ENCODE assay signal across 8 cellular contexts in the genomic region with DNA sequence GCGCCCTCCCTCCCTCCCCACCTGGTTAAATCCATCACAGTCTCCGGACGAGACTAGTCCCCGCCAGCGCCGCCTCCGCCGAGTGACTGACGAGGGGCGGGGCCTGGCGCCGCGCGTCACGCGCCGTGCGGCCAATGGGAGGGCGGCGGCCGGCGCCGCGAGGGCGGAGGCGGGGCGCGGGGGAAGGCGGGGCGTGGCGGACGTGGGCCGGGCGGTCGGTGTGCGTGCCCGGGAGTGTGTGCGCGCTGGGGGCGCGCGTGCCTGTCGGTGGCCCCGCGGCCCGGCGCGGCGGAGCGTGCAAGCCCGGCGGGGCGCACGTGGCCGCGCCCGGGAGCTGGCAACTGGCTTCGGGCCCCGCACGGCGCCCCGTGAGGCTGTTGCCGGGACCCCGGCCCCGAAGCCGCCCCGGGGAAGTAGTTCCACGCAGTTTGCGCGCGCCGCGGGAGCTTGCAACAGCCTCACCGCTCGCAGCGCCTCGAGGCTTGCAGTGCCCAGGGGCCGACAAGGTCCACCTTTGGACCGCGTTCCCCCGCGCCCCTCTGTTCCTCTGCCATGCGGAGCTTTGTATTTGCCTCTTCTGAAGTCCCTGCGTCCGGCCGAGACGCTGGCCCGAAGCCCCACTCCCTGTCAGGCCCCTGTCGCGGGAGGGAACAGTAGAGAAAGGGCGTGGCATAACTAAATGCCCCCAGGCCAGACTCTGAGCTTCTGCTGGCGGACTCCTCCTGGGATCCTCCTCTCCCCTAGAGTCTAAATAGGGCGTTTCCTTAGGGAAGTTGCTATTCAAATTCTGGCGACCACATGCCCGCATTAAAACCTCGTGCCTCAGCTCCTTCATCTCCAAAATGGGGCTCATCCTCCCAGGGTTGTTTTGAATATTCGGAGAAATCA. TPM values are rescaled to one million over a fixed set of nuclear protein-coding genes. Genes with fewer than 3 reads are reported as not detected.
DNase-seq lines count a peak whose midpoint lies in the region; ATAC-seq, FAIRE-seq and TF ChIP-seq lines count a peak whose summit lies in the region.

No MANE protein-coding gene starts in this region.

- H3K9ac ChIP-seq in keratinocyte (ENCODE audit: control insufficient read depth, extremely low read depth, insufficient read depth, low read length) = peak overlapping the region; percentile 92

- no peak for FAIRE-seq in keratinocyte (lab: Jason Lieb, UNC)

- dilution Hi-C loops in keratinocyte (cut with MboI; ENCODE audit: extremely low pct_ligation_motif_present, low sequenced_read_pairs) = no loop called here

- TF ChIP-seq CTCF in keratinocyte (optimal IDR thresholded peaks at IDR 0.05 in 1 of 3, IDR thresholded peaks at IDR 0.05 in 1 of 3, conservative IDR thresholded peaks at IDR 0.05 in 1 of 3; ENCODE audit: extremely low read depth in 1 of 3, insufficient read depth in 2 of 3, low read length in 3 of 3) = no peak

- peaks cover 11% of the 10 kb centered on the region for H4K20me1 ChIP-seq in keratinocyte (ENCODE audit: control insufficient read depth, extremely low read depth, insufficient read depth, low read length)

- H3K4me1 ChIP-seq in ACC112 (ENCODE audit: control insufficient read depth, insufficient read depth, low read length, unreplicated experiment) (peaks cover 18% of the 10 kb centered on the region), keratinocyte (ENCODE audit: control insufficient read depth, extremely low read depth, insufficient read depth, low read length) (peaks cover 21% of the 10 kb centered on the region)

- peak overlapping the region; percentile 60; the same call in 1 of the 2 replicates for H3K27ac ChIP-seq in ACC112 (ENCODE audit: low read depth, low read length)
- H3K27ac ChIP-seq in keratinocyte (ENCODE audit: control insufficient read depth, insufficient read depth, low read length) = peak overlapping the region; percentile 48

- H3K36me3 ChIP-seq in ACC112 (ENCODE audit: insufficient read depth, low read length) (no peaks in the 10 kb centered on the region), keratinocyte (ENCODE audit: control insufficient read depth in 2 of 2, extremely low read depth in 1 of 2, insufficient read depth in 2 of 2, low read length in 2 of 2) (no peaks in the 10 kb centered on the region)

- ATAC-seq in GM18858 (IDR thresholded peaks at IDR 0.05; ENCODE audit: unreplicated experiment) (peak; percentile 77), HG03060 (IDR thresholded peaks at IDR 0.05; ENCODE audit: low read depth, unreplicated experiment) (peak; percentile 55)

- peaks cover 15% of the 10 kb centered on the region for H3K27me3 ChIP-seq in ACC112 (ENCODE audit: insufficient read depth, low read length)
- peaks cover 6% of the 10 kb centered on the region for H3K27me3 ChIP-seq in keratinocyte (ENCODE audit: control insufficient read depth, extremely low read depth, insufficient read depth, low read length)

- peaks cover 44% of the 10 kb centered on the region for H3K79me2 ChIP-seq in ACC112 (ENCODE audit: control insufficient read depth, insufficient read depth, low read length, unreplicated experiment)
- H3K79me2 ChIP-seq in keratinocyte (ENCODE audit: control insufficient read depth, insufficient read depth, low read length) = peaks cover 44% of the 10 kb centered on the region

- DNase-seq in NCI-H2196 (lab: John Stamatoyannopoulos, UW; ENCODE audit: unreplicated experiment) (peak; percentile 80), keratinocyte (ENCODE audit: low read depth, low spot score) (no peak)
- DNase-seq in activated CD4-positive, CD25-positive, alpha-beta regulatory T cell treated with anti-CD3 and anti-CD28 coated beads, Interleukin-2, amount 50 U/mL, for 16 hours (ENCODE audit: low read depth, low spot score) = peak; percentile 83
- peak; percentile 94 for DNase-seq in central memory CD4-positive, alpha-beta T cell
- DNase-seq in stimulated activated CD4-positive, alpha-beta T cell treated with anti-CD3 and anti-CD28 coated beads, Interleukin-12 subunit alpha, Interleukin-12 subunit beta, amount 100 ng/mL, for 4 hours = peak; percentile 93

- H3K9me3 ChIP-seq in keratinocyte (ENCODE audit: control insufficient read depth, low read depth, low read length) = no peaks in the 10 kb centered on the region

- H3K4me3 ChIP-seq in ACC112 (ENCODE audit: low read depth, low read length) (peak overlapping the region; percentile 90), keratinocyte (ENCODE audit: control insufficient read depth in 2 of 3, extremely low read depth in 1 of 3, insufficient read depth in 2 of 3, low read depth in 1 of 3, low read length in 3 of 3) (peak overlapping the region; percentile 62 to 96 (median 84))

- H2AFZ ChIP-seq in ACC112 (ENCODE audit: low read length, unreplicated experiment) (peak overlapping the region; percentile 98), keratinocyte (ENCODE audit: control insufficient read depth, low read length) (peak overlapping the region; percentile 82)

- H3K9me1 ChIP-seq in keratinocyte (ENCODE audit: control insufficient read depth, extremely low read depth, insufficient read depth, low read length) = no peaks in the 10 kb centered on the region

- peak overlapping the region; percentile 70 for H3K4me2 ChIP-seq in keratinocyte (ENCODE audit: control insufficient read depth, extremely low read depth, insufficient read depth, low read depth, low read length)

RNA-seq across cellular contexts. Expression of gene RYBP, which starts 0.9 kb away (rescaled TPM):
- 5.3 to 8.8 TPM (median 5.7 TPM) in 3 replicates for polyA plus RNA-seq in keratinocyte
- polyA plus RNA-seq in keratinocyte (2011; ENCODE audit: low read depth) = 5.0 TPM
- polyA plus RNA-seq in keratinocyte (2011; cell fraction: cytosol; rRNA removed) = 5.3 and 9.5 TPM in 2 replicates
- polyA plus RNA-seq in keratinocyte (2011; cell fraction: nucleus; rRNA removed) = 6.6 and 8.5 TPM in 2 replicates
- 6.1 and 9.1 TPM in 2 replicates for polyA plus RNA-seq in keratinocyte (2012; ENCODE audit: low replicate concordance)
- polyA minus RNA-seq in keratinocyte = 1.1 to 6.6 TPM (median 4.3 TPM) in 3 replicates
- 5.9 TPM for polyA minus RNA-seq in keratinocyte (2011; cell fraction: cytosol; rRNA and poly(A)+ RNA removed)
- 3.8 and 7.0 TPM in 2 replicates for polyA minus RNA-seq in keratinocyte (2011; cell fraction: nucleus; rRNA and poly(A)+ RNA removed)
